1 cellular context compared by ENCODE assay signal in genomic region chr2:25355270-25355669, GRCh38.
TF ChIP-seq lines count a peak whose summit lies in the region.

No MANE protein-coding gene starts in this region.

TF ChIP-seq in H1, 55 proteins besides CTCF, POLR2A, EP300 and RAD21:
- TF ChIP-seq KDM1A (IDR thresholded peaks at IDR 0.05; ENCODE audit: borderline replicate concordance, low read length) (no peak), USF2 (IDR thresholded peaks at IDR 0.05; ENCODE audit: low read length) (no peak), BRCA1 (IDR thresholded peaks at IDR 0.05; ENCODE audit: low read depth, low read length) (no peak), BACH1 (IDR thresholded peaks at IDR 0.05; ENCODE audit: low read length) (no peak), RFX5 (IDR thresholded peaks at IDR 0.05; ENCODE audit: borderline replicate concordance, low read depth, low read length) (no peak), GABPA (IDR thresholded peaks at IDR 0.05; ENCODE audit: borderline replicate concordance, insufficient read depth, low read length) (no peak), RBBP5 (IDR thresholded peaks at IDR 0.05; ENCODE audit: borderline replicate concordance, low read depth, low read length) (no peak), PHF8 (conservative IDR thresholded peaks at IDR 0.05; ENCODE audit: low read depth, low read length) (no peak), ASH2L (IDR thresholded peaks at IDR 0.05; ENCODE audit: low read length) (no peak), SUZ12 (IDR thresholded peaks at IDR 0.05; ENCODE audit: low read length) (no peak), JUND (IDR thresholded peaks at IDR 0.05; ENCODE audit: low read length) (no peak), MAFK (IDR thresholded peaks at IDR 0.05; ENCODE audit: low read depth, low read length) (no peak), EGR1 (IDR thresholded peaks at IDR 0.05; ENCODE audit: borderline replicate concordance, low read depth, low read length) (no peak), CHD2 (IDR thresholded peaks at IDR 0.05; ENCODE audit: low read length) (no peak), SP1 (IDR thresholded peaks at IDR 0.05; ENCODE audit: low read depth, low read length) (no peak), CHD1 (IDR thresholded peaks at IDR 0.05; ENCODE audit: low read depth, low read length) (no peak)
TF ChIP-seq in H1: peak in this region for 0.
